Comparison of ENCODE assay signal across 2 cellular contexts in genomic region chr1:209554761-209555611, GRCh38.
TF ChIP-seq lines count a peak whose summit lies in the region.

No MANE protein-coding gene starts in this region.

TF ChIP-seq in IMR-90, 13 proteins besides CTCF, POLR2A, EP300 and RAD21:
- peak; percentile 61 for TF ChIP-seq MAFK (IDR thresholded peaks at IDR 0.05; ENCODE audit: low read depth, low read length)
- TF ChIP-seq CHD1 (IDR thresholded peaks at IDR 0.05; ENCODE audit: low read depth, low read length) = no peak

TF ChIP-seq in K562, 482 proteins besides CTCF, POLR2A, EP300 and RAD21:
- no peak for TF ChIP-seq ZNF586 (CRISPR knock-in tag; conservative IDR thresholded peaks at IDR 0.05)
- no peak for TF ChIP-seq ZNF707 (CRISPR knock-in tag; conservative IDR thresholded peaks at IDR 0.05)
- peak; percentile 14; the same call in 1 of the 2 replicates for TF ChIP-seq MAFK (IDR thresholded peaks at IDR 0.05; ENCODE audit: low read length)
- TF ChIP-seq, protein P1, sequence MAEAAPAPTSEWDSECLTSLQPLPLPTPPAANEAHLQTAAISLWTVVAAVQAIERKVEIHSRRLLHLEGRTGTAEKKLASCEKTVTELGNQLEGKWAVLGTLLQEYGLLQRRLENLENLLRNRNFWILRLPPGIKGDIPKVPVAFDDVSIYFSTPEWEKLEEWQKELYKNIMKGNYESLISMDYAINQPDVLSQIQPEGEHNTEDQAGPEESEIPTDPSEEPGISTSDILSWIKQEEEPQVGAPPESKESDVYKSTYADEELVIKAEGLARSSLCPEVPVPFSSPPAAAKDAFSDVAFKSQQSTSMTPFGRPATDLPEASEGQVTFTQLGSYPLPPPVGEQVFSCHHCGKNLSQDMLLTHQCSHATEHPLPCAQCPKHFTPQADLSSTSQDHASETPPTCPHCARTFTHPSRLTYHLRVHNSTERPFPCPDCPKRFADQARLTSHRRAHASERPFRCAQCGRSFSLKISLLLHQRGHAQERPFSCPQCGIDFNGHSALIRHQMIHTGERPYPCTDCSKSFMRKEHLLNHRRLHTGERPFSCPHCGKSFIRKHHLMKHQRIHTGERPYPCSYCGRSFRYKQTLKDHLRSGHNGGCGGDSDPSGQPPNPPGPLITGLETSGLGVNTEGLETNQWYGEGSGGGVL (CRISPR knock-in tag; IDR thresholded peaks at IDR 0.05) = no peak
- TF ChIP-seq GATA2 (CRISPR knock-in tag; IDR thresholded peaks at IDR 0.05) = no peak
- no peak for TF ChIP-seq ZNF224 (CRISPR knock-in tag; IDR thresholded peaks at IDR 0.05)
- TF ChIP-seq ZNF311 (CRISPR knock-in tag; IDR thresholded peaks at IDR 0.05) = no peak
- TF ChIP-seq, protein P2, sequence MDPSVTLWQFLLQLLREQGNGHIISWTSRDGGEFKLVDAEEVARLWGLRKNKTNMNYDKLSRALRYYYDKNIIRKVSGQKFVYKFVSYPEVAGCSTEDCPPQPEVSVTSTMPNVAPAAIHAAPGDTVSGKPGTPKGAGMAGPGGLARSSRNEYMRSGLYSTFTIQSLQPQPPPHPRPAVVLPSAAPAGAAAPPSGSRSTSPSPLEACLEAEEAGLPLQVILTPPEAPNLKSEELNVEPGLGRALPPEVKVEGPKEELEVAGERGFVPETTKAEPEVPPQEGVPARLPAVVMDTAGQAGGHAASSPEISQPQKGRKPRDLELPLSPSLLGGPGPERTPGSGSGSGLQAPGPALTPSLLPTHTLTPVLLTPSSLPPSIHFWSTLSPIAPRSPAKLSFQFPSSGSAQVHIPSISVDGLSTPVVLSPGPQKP (CRISPR knock-in tag; IDR thresholded peaks at IDR 0.05) = no peak
- TF ChIP-seq ZNF316 (IDR thresholded peaks at IDR 0.05) = peak; percentile 49
- peak; percentile 36 for TF ChIP-seq ZFP36 (IDR thresholded peaks at IDR 0.05; ENCODE audit: low read depth, low read length, partially characterized antibody)
- TF ChIP-seq CREBBP (IDR thresholded peaks at IDR 0.05; ENCODE audit: low read depth, low read length) = no peak
- TF ChIP-seq MAFG (tag; conservative IDR thresholded peaks at IDR 0.05) = 0 out of 2 replicates have a peak, but pooled peaks have one; percentile 42
- TF ChIP-seq, protein P3, sequence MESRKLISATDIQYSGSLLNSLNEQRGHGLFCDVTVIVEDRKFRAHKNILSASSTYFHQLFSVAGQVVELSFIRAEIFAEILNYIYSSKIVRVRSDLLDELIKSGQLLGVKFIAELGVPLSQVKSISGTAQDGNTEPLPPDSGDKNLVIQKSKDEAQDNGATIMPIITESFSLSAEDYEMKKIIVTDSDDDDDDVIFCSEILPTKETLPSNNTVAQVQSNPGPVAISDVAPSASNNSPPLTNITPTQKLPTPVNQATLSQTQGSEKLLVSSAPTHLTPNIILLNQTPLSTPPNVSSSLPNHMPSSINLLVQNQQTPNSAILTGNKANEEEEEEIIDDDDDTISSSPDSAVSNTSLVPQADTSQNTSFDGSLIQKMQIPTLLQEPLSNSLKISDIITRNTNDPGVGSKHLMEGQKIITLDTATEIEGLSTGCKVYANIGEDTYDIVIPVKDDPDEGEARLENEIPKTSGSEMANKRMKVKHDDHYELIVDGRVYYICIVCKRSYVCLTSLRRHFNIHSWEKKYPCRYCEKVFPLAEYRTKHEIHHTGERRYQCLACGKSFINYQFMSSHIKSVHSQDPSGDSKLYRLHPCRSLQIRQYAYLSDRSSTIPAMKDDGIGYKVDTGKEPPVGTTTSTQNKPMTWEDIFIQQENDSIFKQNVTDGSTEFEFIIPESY (CRISPR knock-in tag; IDR thresholded peaks at IDR 0.05) = no peak
- TF ChIP-seq ARID2 (IDR thresholded peaks at IDR 0.05) = no peak
- peak; percentile 25; the same call in 1 of the 2 replicates for TF ChIP-seq MAFF (IDR thresholded peaks at IDR 0.05; ENCODE audit: low read length)
- no peak for TF ChIP-seq ZNF695 (CRISPR knock-in tag; IDR thresholded peaks at IDR 0.05)
- TF ChIP-seq, protein P4, sequence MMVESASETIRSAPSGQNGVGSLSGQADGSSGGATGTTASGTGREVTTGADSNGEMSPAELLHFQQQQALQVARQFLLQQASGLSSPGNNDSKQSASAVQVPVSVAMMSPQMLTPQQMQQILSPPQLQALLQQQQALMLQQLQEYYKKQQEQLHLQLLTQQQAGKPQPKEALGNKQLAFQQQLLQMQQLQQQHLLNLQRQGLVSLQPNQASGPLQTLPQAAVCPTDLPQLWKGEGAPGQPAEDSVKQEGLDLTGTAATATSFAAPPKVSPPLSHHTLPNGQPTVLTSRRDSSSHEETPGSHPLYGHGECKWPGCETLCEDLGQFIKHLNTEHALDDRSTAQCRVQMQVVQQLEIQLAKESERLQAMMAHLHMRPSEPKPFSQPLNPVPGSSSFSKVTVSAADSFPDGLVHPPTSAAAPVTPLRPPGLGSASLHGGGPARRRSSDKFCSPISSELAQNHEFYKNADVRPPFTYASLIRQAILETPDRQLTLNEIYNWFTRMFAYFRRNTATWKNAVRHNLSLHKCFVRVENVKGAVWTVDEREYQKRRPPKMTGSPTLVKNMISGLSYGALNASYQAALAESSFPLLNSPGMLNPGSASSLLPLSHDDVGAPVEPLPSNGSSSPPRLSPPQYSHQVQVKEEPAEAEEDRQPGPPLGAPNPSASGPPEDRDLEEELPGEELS (CRISPR knock-in tag; IDR thresholded peaks at IDR 0.05; ENCODE audit: borderline replicate concordance) = no peak
- TF ChIP-seq COPS2 (conservative IDR thresholded peaks at IDR 0.05) = no peak
- no peak for TF ChIP-seq SMAD2 (IDR thresholded peaks at IDR 0.05; ENCODE audit: low read depth, low read length)
- no peak for TF ChIP-seq ZNF184 (CRISPR knock-in tag; IDR thresholded peaks at IDR 0.05)
- peak; percentile 49; the same call in 1 of the 2 replicates for TF ChIP-seq C11orf30 (IDR thresholded peaks at IDR 0.05; ENCODE audit: low read depth)
- no peak for TF ChIP-seq OTX1 (CRISPR knock-in tag; IDR thresholded peaks at IDR 0.05)
